In genomic region chr3:55716611-55717225, GRCh38 we compare ENCODE assay signal across 29 cellular contexts.
DNase-seq lines count a peak whose midpoint lies in the region; ATAC-seq and TF ChIP-seq lines count a peak whose summit lies in the region.
"Had no signal": no experiment of that assay in that cellular context is flagged by ENCODE, and none has a peak within 500 bp of the region (broad histone marks: within the 10 kb centered on the region; RNA-seq: fewer than 3 reads in every experiment).

No MANE protein-coding gene starts in this region.

- H3K27me3 ChIP-seq in Karpas-422 (ENCODE audit: low read length) (no peaks in the 10 kb centered on the region), mesenchymal stem cell (ENCODE audit: control insufficient read depth in 1 of 2, insufficient read depth in 1 of 2, low read length in 2 of 2) (peaks cover 0 to 13% of the 10 kb centered on the region in 2 experiments), tibial artery (peaks cover 0 to 12% of the 10 kb centered on the region in 2 donors)
- H3K27me3 ChIP-seq: BE2C, SJSA1 had no signal

- H3K4me1 ChIP-seq in HEK293 (ENCODE audit: control insufficient read depth, insufficient read depth, low read length) (peaks cover 5% of the 10 kb centered on the region; the same call in 1 of the 2 replicates), Karpas-422 (ENCODE audit: low read length) (peaks cover 63% of the 10 kb centered on the region), mesenchymal stem cell (ENCODE audit: control insufficient read depth, insufficient read depth, low read depth, low read length) (no peaks in the 10 kb centered on the region), tibial artery (no peaks in the 10 kb centered on the region)
- H3K4me1 ChIP-seq: BE2C had no signal

- H2BK12ac ChIP-seq in mesenchymal stem cell (ENCODE audit: low read length in 2 of 2): no peak overlapping the region

- no peak overlapping the region for H3K27ac Mint-ChIP-seq in WTC11
- H3K27ac Mint-ChIP-seq: CD14-positive monocyte, IgD-negative memory B cell, T-cell had no signal

- H4K8ac ChIP-seq in mesenchymal stem cell (ENCODE audit: low read length): no peak overlapping the region

- intact Hi-C loops in tibial artery (cut with DNase I; ENCODE audit: low total_unique reads): no loop called here

- TF ChIP-seq CTCF in HEK293 (tag by site-specific recombination; IDR thresholded peaks at IDR 0.05): no peak
- TF ChIP-seq CTCF in WTC11 (IDR thresholded peaks at IDR 0.05): no peak
- TF ChIP-seq CTCF in tibial artery (IDR thresholded peaks at IDR 0.05): no peak

- no peaks in the 10 kb centered on the region for H3K79me1 ChIP-seq in mesenchymal stem cell (replicated peaks; ENCODE audit: low read length, poor library complexity, severe bottlenecking)

- H2AFZ ChIP-seq in Karpas-422 (ENCODE audit: low read length): peak overlapping the region; percentile 26; the same call in 1 of the 2 replicates
- no peak overlapping the region for H2AFZ ChIP-seq in mesenchymal stem cell (ENCODE audit: low read depth, low read length)

- H2AK5ac ChIP-seq in mesenchymal stem cell (ENCODE audit: low read length, severe bottlenecking): no peak overlapping the region

- peak overlapping the region; percentile 44 for H2BK120ac ChIP-seq in mesenchymal stem cell (ENCODE audit: low read depth, low read length)

- H3K9me3 ChIP-seq in HEK293 (ENCODE audit: control insufficient read depth, insufficient read depth, low read depth, low read length): no peaks in the 10 kb centered on the region
- H3K9me3 ChIP-seq in Karpas-422 (ENCODE audit: low read length): no peaks in the 10 kb centered on the region
- no peaks in the 10 kb centered on the region for H3K9me3 ChIP-seq in mesenchymal stem cell (ENCODE audit: control insufficient read depth, low read length)
- no peaks in the 10 kb centered on the region for H3K9me3 ChIP-seq in tibial artery
- H3K9me3 ChIP-seq: BE2C, SJSA1 had no signal

- H3K27me3 Mint-ChIP-seq in WTC11 (ENCODE audit: low read depth): no peaks in the 10 kb centered on the region
- H3K27me3 Mint-ChIP-seq: IgD-negative memory B cell, T-cell had no signal

- H3K4ac ChIP-seq in mesenchymal stem cell (ENCODE audit: low read depth in 1 of 2, low read length in 2 of 2): no peak overlapping the region

- H4K91ac ChIP-seq in mesenchymal stem cell (ENCODE audit: low read length): no peak overlapping the region

- H3K79me2 ChIP-seq in Karpas-422 (ENCODE audit: low read length): no peaks in the 10 kb centered on the region

- H2BK15ac ChIP-seq in mesenchymal stem cell (ENCODE audit: low read depth, poor library complexity, severe bottlenecking): no peak overlapping the region

- H3K4me3 ChIP-seq in HEK293 (ENCODE audit: low read depth, low read length): no peak overlapping the region
- H3K4me3 ChIP-seq in Karpas-422 (ENCODE audit: low read length): no peak overlapping the region
- no peak overlapping the region for H3K4me3 ChIP-seq in mesenchymal stem cell (ENCODE audit: insufficient read depth in 1 of 2, low read depth in 1 of 2, low read length in 2 of 2)
- no peak overlapping the region for H3K4me3 ChIP-seq in tibial artery
- H3K4me3 ChIP-seq: SJSA1 had no signal

- H3K36me3 ChIP-seq in HEK293 (ENCODE audit: control insufficient read depth in 2 of 2, insufficient read depth in 1 of 2, low read length in 2 of 2) (no peaks in the 10 kb centered on the region), Karpas-422 (ENCODE audit: insufficient read depth, low read length) (no peaks in the 10 kb centered on the region), mesenchymal stem cell (ENCODE audit: control insufficient read depth in 1 of 2, insufficient read depth in 2 of 2, low read depth in 1 of 2, low read length in 2 of 2) (no peaks in the 10 kb centered on the region), tibial artery (no peaks in the 10 kb centered on the region)
- H3K36me3 ChIP-seq: BE2C, SJSA1 had no signal

- H3K14ac ChIP-seq in mesenchymal stem cell (ENCODE audit: low read length in 2 of 2): no peak overlapping the region

- CTCF ChIA-PET in HEK293 (lab: Yijun Ruan, JAX): interaction anchor here (0.5 to 1.3 kb wide), 2 partner anchors 11 to 26 kb away, joined by 3 to 5 read pairs; no protein-coding TSS in a partner anchor
- CTCF ChIA-PET in WTC11 (lab: Charles Lee): interaction anchor here (0.5 to 1.0 kb wide), 2 partner anchors 66 to 233 kb away, joined by 3 to 4 read pairs; no protein-coding TSS in a partner anchor

- H2BK5ac ChIP-seq in mesenchymal stem cell (ENCODE audit: low read depth, low read length, poor library complexity, severe bottlenecking): no peak overlapping the region

- H3K18ac ChIP-seq in mesenchymal stem cell (ENCODE audit: low read depth in 1 of 2, low read length in 2 of 2): no peak overlapping the region

- peaks cover 11% of the 10 kb centered on the region; the same call in 1 of the 2 replicates for H3K4me1 Mint-ChIP-seq in WTC11
- H3K4me1 Mint-ChIP-seq: CD14-positive monocyte; CD8-positive, alpha-beta memory T cell; IgD-negative memory B cell; T-cell had no signal

- peak overlapping the region; percentile 37 for H3K4me2 ChIP-seq in Karpas-422 (ENCODE audit: low read depth, low read length, poor library complexity, severe bottlenecking)
- no peak overlapping the region for H3K4me2 ChIP-seq in mesenchymal stem cell (ENCODE audit: low read length, poor library complexity, severe bottlenecking)
- H3K4me2 ChIP-seq: KMS-11 had no signal

- H3K9ac ChIP-seq in Karpas-422 (ENCODE audit: low read length) (0 out of 2 replicates have a peak overlapping the region, but pooled peaks have one; percentile 3), mesenchymal stem cell (ENCODE audit: low read length) (no peak overlapping the region)
- H3K9ac ChIP-seq: KMS-11 had no signal

- WGBS in mesenchymal stem cell: 100% methylated on average over 2 of the region's 2 CpGs

- H3K4me3 Mint-ChIP-seq in WTC11: no peak overlapping the region
- H3K4me3 Mint-ChIP-seq: CD8-positive, alpha-beta memory T cell; IgD-negative memory B cell; T-cell had no signal

- POLR2A ChIA-PET in HEK293 (lab: Yijun Ruan, JAX): no interaction called here
- POLR2A ChIA-PET in WTC11 (lab: Charles Lee): no interaction called here

- H3K36me3 Mint-ChIP-seq in WTC11: no peaks in the 10 kb centered on the region
- H3K36me3 Mint-ChIP-seq: CD14-positive monocyte; CD8-positive, alpha-beta memory T cell; IgD-negative memory B cell; T-cell had no signal

- peaks cover 5% of the 10 kb centered on the region; the same call in 1 of the 2 replicates for H3K9me3 Mint-ChIP-seq in WTC11
- H3K9me3 Mint-ChIP-seq: T-cell had no signal

- H4K20me1 ChIP-seq in Karpas-422 (ENCODE audit: insufficient read depth, low read depth, low read length): no peaks in the 10 kb centered on the region

- no peak overlapping the region for H3K27ac ChIP-seq in HEK293 (ENCODE audit: extremely low read depth, low read depth, low read length)
- no peak overlapping the region for H3K27ac ChIP-seq in Karpas-422 (ENCODE audit: low read length)
- no peak overlapping the region for H3K27ac ChIP-seq in mesenchymal stem cell (ENCODE audit: low read length, poor library complexity, severe bottlenecking)
- no peak overlapping the region for H3K27ac ChIP-seq in tibial artery
- H3K27ac ChIP-seq: 22Rv1, KMS-11, SJSA1 had no signal

- ATAC-seq in WTC11: no peak
- ATAC-seq: HCT116, T-cell had no signal

- no peaks in the 10 kb centered on the region for H3K9me2 ChIP-seq in Karpas-422 (replicated peaks; ENCODE audit: insufficient read depth, low read length)

- no peak overlapping the region for H3K23ac ChIP-seq in mesenchymal stem cell (ENCODE audit: low read length in 2 of 2)

- DNase-seq in NCI-H82 (lab: John Stamatoyannopoulos, UW): peak; percentile 3
- no peak for DNase-seq in NCI-H82 treated with DMSO at 0.1 percent for 48 hours (lab: John Stamatoyannopoulos, UW; ENCODE audit: unreplicated experiment)
- DNase-seq in Karpas-422: peak; percentile 53
- DNase-seq in mesenchymal stem cell: no peak
- DNase-seq in WTC11 (ENCODE audit: low spot score): no peak
- DNase-seq in NCI-H446 treated with DMSO at 0.1 percent for 48 hours (lab: John Stamatoyannopoulos, UW): no peak
- no peak for DNase-seq in tibial artery
- DNase-seq: BE2C; Calu3; CD8-positive, alpha-beta memory T cell; DMS153; DND-41; NCI-H1048; NCI-H1417; NCI-H1694 treated with DMSO at 0.1 percent for 48 hours; NCI-H2081; NCI-H226; NCI-H510A treated with DMSO at 0.1 percent for 48 hours; NK-92 treated with Interleukin-12 subunit alpha and Interleukin-12 subunit beta, amount 100 ng/mL, for 24 hours; Right ventricle myocardium superior; RPMI8226; T-cell had no signal

TF ChIP-seq in HEK293, 187 proteins besides CTCF, POLR2A, EP300 and RAD21:
- peak; percentile 71 for TF ChIP-seq ZNF133 (tag by site-specific recombination; IDR thresholded peaks at IDR 0.05)
- TF ChIP-seq ZNF768 (tag by site-specific recombination; IDR thresholded peaks at IDR 0.05): no peak
- TF ChIP-seq ZNF18 (tag by site-specific recombination; IDR thresholded peaks at IDR 0.05): no peak

TF ChIP-seq in WTC11, 78 proteins besides CTCF, POLR2A, EP300 and RAD21:
- TF ChIP-seq ZNF263 (CRISPR knock-in tag; IDR thresholded peaks at IDR 0.05; ENCODE audit: low read depth) (no peak), IRF2 (CRISPR knock-in tag; IDR thresholded peaks at IDR 0.05; ENCODE audit: borderline replicate concordance, low read depth) (no peak), ZNF671 (CRISPR knock-in tag; IDR thresholded peaks at IDR 0.05) (no peak), GRHL2 (CRISPR knock-in tag; IDR thresholded peaks at IDR 0.05; ENCODE audit: insufficient replicate concordance, severe bottlenecking) (no peak), RORB (CRISPR knock-in tag; IDR thresholded peaks at IDR 0.05) (no peak)

Comparison
In these comparisons a context has a peak if more than half of its experiments do, and no peak if none do; other contexts are left out.
1. DNase-seq: peak in NCI-H82 (single experiment) and Karpas-422 (single experiment); none in NCI-H82 treated with DMSO at 0.1 percent for 48 hours (single experiment), mesenchymal stem cell (single experiment), WTC11 (single experiment), NCI-H446 treated with DMSO at 0.1 percent for 48 hours (single experiment) and tibial artery (0 of 2).